In the genomic region with DNA sequence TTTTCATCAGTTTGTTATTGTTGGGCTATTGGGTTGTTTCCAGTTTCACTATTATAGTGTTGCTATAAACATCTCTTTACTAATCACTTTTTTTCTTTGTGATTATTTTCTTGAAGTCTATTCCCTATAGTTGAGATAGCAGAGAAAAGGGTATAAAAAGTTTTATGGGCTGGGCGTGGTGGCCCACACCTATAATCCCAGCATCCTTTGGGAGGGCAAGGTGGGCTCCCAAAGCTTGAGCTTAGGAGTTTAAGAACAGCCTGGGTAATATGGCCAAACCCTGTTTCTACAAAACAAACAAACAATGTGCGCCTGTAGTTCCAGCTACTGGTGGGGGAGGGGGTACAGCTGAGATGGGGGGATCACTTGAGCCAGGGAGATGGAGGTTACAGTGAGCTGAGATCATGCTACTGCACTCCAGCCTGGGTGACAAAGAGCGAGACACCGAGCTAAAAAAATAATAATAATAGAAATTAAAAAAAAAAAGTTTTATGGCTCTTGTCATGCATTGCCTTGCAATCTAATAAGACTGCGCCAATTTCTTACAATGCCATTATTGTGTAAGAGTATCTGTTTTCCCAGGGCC, we compare ENCODE assay signal across 29 cellular contexts. TPM values are rescaled to one million over a fixed set of nuclear protein-coding genes. Genes with fewer than 3 reads are reported as not detected.
DNase-seq lines count a peak whose midpoint lies in the region; ATAC-seq and TF ChIP-seq lines count a peak whose summit lies in the region.
"Had no signal": no experiment of that assay in that cellular context is flagged by ENCODE, and none has a peak within 500 bp of the region (broad histone marks: within the 10 kb centered on the region; RNA-seq: fewer than 3 reads in every experiment).

No MANE protein-coding gene starts in this region.

- H3K79me2 ChIP-seq in PC-3 (ENCODE audit: low read length): peaks cover 32% of the 10 kb centered on the region
- peaks cover 16% of the 10 kb centered on the region for H3K79me2 ChIP-seq in GM23248 (ENCODE audit: insufficient read depth)

- BruUV-seq in PC-3 (replicated peaks; lab: Mats Ljungman, UMichigan): no TSS peak

- H2AFZ ChIP-seq in PC-3 (ENCODE audit: low read length) (no peak overlapping the region), GM23248 (no peak overlapping the region)

- H4K20me1 ChIP-seq in PC-3 (ENCODE audit: low read length): no peaks in the 10 kb centered on the region
- H4K20me1 ChIP-seq in GM23248 (ENCODE audit: insufficient read depth): no peaks in the 10 kb centered on the region

- H3K36me3 ChIP-seq in PC-3 (ENCODE audit: low read depth, low read length) (peaks cover 13% of the 10 kb centered on the region), colonic mucosa (peaks cover 7% of the 10 kb centered on the region), mucosa of descending colon (ENCODE audit: low read depth) (no peaks in the 10 kb centered on the region), GM23248 (ENCODE audit: low read depth) (peaks cover 18% of the 10 kb centered on the region; the same call in 1 of the 2 replicates)

- DNase-seq in PC-3 (no peak), colonic mucosa (peak; percentile 67), mucosa of descending colon (peak in 2 of 3 donors; percentile 54 to 74), substantia nigra (lab: John Stamatoyannopoulos, UW) (peak in 19 of 49 donors; percentile 5 to 58 (median 18)), HPDE6-E6E7 (ENCODE audit: extremely low spot score) (no peak), NCI-H1436 treated with DMSO at 0.1 percent for 48 hours (lab: John Stamatoyannopoulos, UW) (no peak), activated gamma-delta T cell treated with Interleukin-2 at 50 U/mL for 16 hours (no peak), GM23248 (no peak)
- DNase-seq: activated CD4-positive, alpha-beta T cell treated with anti-CD3 and anti-CD28 coated beads for 1 hour; activated CD8-positive, alpha-beta T cell treated with anti-CD3 and anti-CD28 coated beads for 36 hours; activated naive CD8-positive, alpha-beta T cell treated with anti-CD3 and anti-CD28 coated beads for 36 hours; Caco-2; DMS79; GF-D8; H9; naive B cell; NCI-H1092; NCI-H187; NCI-H2171 treated with DMSO at 0.1 percent for 48 hours; NCI-H526; occipital lobe; retina; RPMI8226; stimulated activated CD4-positive, alpha-beta T cell treated with anti-CD3 and anti-CD28 coated beads, Interleukin-1b, Interleukin-23, amount 100 ng/mL, for 48 hours; T-helper 1 cell had no signal

- intact Hi-C loops in PC-3 (cut with micrococcal nuclease): no loop called here
- intact Hi-C loops in colonic mucosa (cut with DNase I): no loop called here
- intact Hi-C loops in mucosa of descending colon (cut with DNase I, micrococcal nuclease): no loop called here

- POLR2A ChIA-PET in PC-3 (lab: Charles Lee; ENCODE audit: unreplicated experiment): no interaction called here

- H3F3A ChIP-seq in PC-3 (ENCODE audit: low read length, unreplicated experiment) (no peaks in the 10 kb centered on the region), GM23248 (ENCODE audit: insufficient read depth) (no peaks in the 10 kb centered on the region; the same call in 1 of the 2 replicates)

- CTCF ChIA-PET in PC-3 (lab: Charles Lee): no interaction called here

- no peak overlapping the region for H3K9ac ChIP-seq in PC-3 (ENCODE audit: low read length)
- no peak overlapping the region for H3K9ac ChIP-seq in colonic mucosa (ENCODE audit: low read depth in 2 of 2, low read length in 2 of 2)
- no peak overlapping the region for H3K9ac ChIP-seq in GM23248

- in situ Hi-C loops in GM23248 (cut with MboI): no loop called here

- ATAC-seq in PC-3 (no peak), mucosa of descending colon (no peak)
- ATAC-seq: activated CD8-positive, alpha-beta T cell treated with anti-CD3 and anti-CD28 coated beads for 36 hours; activated T-helper 17 cell treated with anti-CD3 and anti-CD28 coated beads, Interleukin-2, amount 50 U/mL, for 72 hours had no signal

- no peaks in the 10 kb centered on the region for H3K27me3 ChIP-seq in PC-3 (ENCODE audit: low read length)
- H3K27me3 ChIP-seq in colonic mucosa: no peaks in the 10 kb centered on the region
- H3K27me3 ChIP-seq in GM23248 (replicated peaks; ENCODE audit: insufficient read depth): no peaks in the 10 kb centered on the region
- H3K27me3 ChIP-seq: SJSA1 had no signal

- H3K9me2 ChIP-seq in PC-3 (replicated peaks; ENCODE audit: low read length) (no peaks in the 10 kb centered on the region), GM23248 (ENCODE audit: insufficient read depth) (no peaks in the 10 kb centered on the region)

- H3K27ac ChIP-seq in PC-3 (ENCODE audit: low read length) (no peak overlapping the region), colonic mucosa (no peak overlapping the region), substantia nigra (ENCODE audit: low read depth, low read length, poor library complexity, severe bottlenecking) (peak overlapping the region; percentile 76), GM23248 (no peak overlapping the region)
- H3K27ac ChIP-seq: SJSA1 had no signal

- TF ChIP-seq CTCF in PC-3 (conservative IDR thresholded peaks at IDR 0.05; ENCODE audit: low read depth, low read length) (no peak), colonic mucosa (IDR thresholded peaks at IDR 0.05) (no peak), mucosa of descending colon (IDR thresholded peaks at IDR 0.05) (no peak)

- H3K4me2 ChIP-seq in PC-3 (ENCODE audit: low read length) (0 out of 2 replicates have a peak overlapping the region, but pooled peaks have one; percentile 12), GM23248 (ENCODE audit: unreplicated experiment) (no peak overlapping the region)

- H3K4me1 ChIP-seq in PC-3 (ENCODE audit: insufficient read depth, low read length) (peaks cover 11% of the 10 kb centered on the region), colonic mucosa (peaks cover 4% of the 10 kb centered on the region), mucosa of descending colon (ENCODE audit: low read depth) (peaks cover 11% of the 10 kb centered on the region), GM23248 (ENCODE audit: insufficient read depth) (no peaks in the 10 kb centered on the region)

- 96 to 99% methylated on average over 5 of the region's 5 CpGs for WGBS in GM23248 (ENCODE audit: low coverage in 1 of 2, low lambda C conversion rate in 2 of 2, missing lambda C conversion rate in 2 of 2), 2 experiments

- H3K9me3 ChIP-seq in PC-3 (ENCODE audit: low read length) (no peaks in the 10 kb centered on the region), colonic mucosa (no peaks in the 10 kb centered on the region), mucosa of descending colon (no peaks in the 10 kb centered on the region), GM23248 (ENCODE audit: low read depth) (no peaks in the 10 kb centered on the region)
- H3K9me3 ChIP-seq: Caco-2, SJSA1 had no signal

- H3K4me3 ChIP-seq in PC-3 (ENCODE audit: low read length) (no peak overlapping the region), colonic mucosa (no peak overlapping the region), mucosa of descending colon (no peak overlapping the region), GM23248 (no peak overlapping the region)
- H3K4me3 ChIP-seq: lung, SJSA1, skin epidermis had no signal

RNA-seq across cellular contexts. Expression of a gene that starts 3.8 kb away (rescaled TPM):
- total RNA-seq in PC-3 (2014; rRNA removed) (78.9 and 125 TPM in 2 replicates), colonic mucosa (100 to 1,000 TPM; 258 to 394 TPM), mucosa of descending colon (100 to 1,000 TPM; 191 to 479 (median 302) TPM)
- 33.3 and 37.7 TPM in 2 replicates for total RNA-seq in GM23248 (2014; rRNA removed; shearing (Covaris generic))
- polyA plus RNA-seq in GM23248 (2016; fragmentation: Nextera tagmentation; extraction: Ambion mirVana): 12.1 and 14.3 TPM in 2 replicates

RNA-seq across cellular contexts. Expression of a gene that starts 7.5 kb away (rescaled TPM):
- 1.5 and 3.2 TPM in 2 replicates for total RNA-seq in PC-3 (2014; rRNA removed)
- total RNA-seq in colonic mucosa: 10 to 100 TPM; 10.1 to 17.8 TPM
- total RNA-seq in mucosa of descending colon: 10 to 100 TPM; 14.4 to 24.6 (median 20.3) TPM
- 9.2 and 10.2 TPM in 2 replicates for total RNA-seq in GM23248 (2014; rRNA removed; shearing (Covaris generic))
- 17.6 and 20.4 TPM in 2 replicates for polyA plus RNA-seq in GM23248 (2016; fragmentation: Nextera tagmentation; extraction: Ambion mirVana)

RNA-seq across cellular contexts. Expression of a gene that starts 54.7 kb away (rescaled TPM):
- total RNA-seq in PC-3 (2014; rRNA removed): 9.8 and 10.2 TPM in 2 replicates
- total RNA-seq in colonic mucosa: 10 to 100 TPM; 28.9 to 40.2 TPM
- 10 to 100 TPM; 37.8 to 47.5 (median 44.3) TPM for total RNA-seq in mucosa of descending colon
- total RNA-seq in GM23248 (2014; rRNA removed; shearing (Covaris generic)): 6.3 and 6.6 TPM in 2 replicates
- 10.6 and 12.6 TPM in 2 replicates for polyA plus RNA-seq in GM23248 (2016; fragmentation: Nextera tagmentation; extraction: Ambion mirVana)

Comparison
In these comparisons a context has a peak if more than half of its experiments do, and no peak if none do; other contexts are left out.
1. DNase-seq: peak in colonic mucosa (single experiment) and mucosa of descending colon (2 of 3); none in PC-3 (single experiment), HPDE6-E6E7 (single experiment), NCI-H1436 treated with DMSO at 0.1 percent for 48 hours (single experiment), activated gamma-delta T cell treated with Interleukin-2 at 50 U/mL for 16 hours (single experiment) and GM23248 (single experiment).